In the genomic region with DNA sequence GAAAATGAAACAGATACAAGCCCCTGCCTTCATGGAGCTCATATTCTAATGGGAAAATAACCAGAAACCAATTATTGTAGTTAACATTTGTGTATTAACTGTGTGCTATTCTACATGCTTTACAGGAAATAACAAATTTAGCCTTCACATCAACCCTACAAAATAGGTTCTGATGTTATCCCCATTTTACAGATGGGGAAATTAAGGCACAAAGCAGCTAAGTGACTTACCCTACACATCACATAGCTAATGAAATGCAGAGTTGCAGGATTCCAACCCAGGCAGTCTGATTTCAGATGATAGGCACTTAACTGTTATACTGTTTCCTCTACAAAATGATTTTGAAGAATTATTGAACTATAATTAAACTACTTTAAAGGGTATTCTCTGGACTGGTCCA, we compare ENCODE assay signal across 28 cellular contexts.
"Had no signal": no experiment of that assay in that cellular context is flagged by ENCODE, and none has a peak within 500 bp of the region (broad histone marks: within the 10 kb centered on the region; RNA-seq: fewer than 3 reads in every experiment).

No MANE protein-coding gene starts in this region.

- DNase-seq: stimulated activated CD4-positive, alpha-beta T cell treated with anti-CD3 and anti-CD28 coated beads, Interleukin-2, amount 100 ng/mL, for 48 hours; stimulated activated CD4-positive, alpha-beta T cell treated with anti-CD3 and anti-CD28 coated beads, Interleukin-4, amount 100 ng/mL, for 1 hour; stimulated activated CD4-positive, alpha-beta T cell treated with anti-CD3 and anti-CD28 coated beads, Interleukin-4, amount 100 ng/mL, for 24 hours; stimulated activated CD4-positive, alpha-beta T cell treated with anti-CD3 and anti-CD28 coated beads, Interleukin-4, amount 100 ng/mL, for 4 hours; stimulated activated CD8-positive, alpha-beta memory T cell treated with anti-CD3 and anti-CD28 coated beads, Interleukin-4, amount 100 ng/mL, for 48 hours; stimulated activated naive B cell treated with anti-CD40 and anti-IgM and Interleukin-4, amounts not matched to agents 10 μg/mL and 1 μg/mL and 100 μg/mL, for 72 hours; stimulated activated naive CD4-positive, alpha-beta T cell; stimulated activated naive CD4-positive, alpha-beta T cell treated with Interleukin-2 at 50 U/mL for 16 hours; stimulated activated naive CD8-positive, alpha-beta T cell treated with anti-CD3 and anti-CD28 coated beads, Interleukin-15, amount 100 ng/mL, for 72 hours; stimulated activated naive CD8-positive, alpha-beta T cell treated with anti-CD3 and anti-CD28 coated beads, Interleukin-15, Interleukin-2, amounts not matched to agents 100 U/mL and 50 U/mL, for 24 hours; stomach; substantia nigra; testis; tibial artery; transverse colon; trophoblast cell; upper lobe of left lung; upper lobe of right lung; uterus had no signal

- H3K27me3 ChIP-seq: stomach, suprapubic skin, testis, tibial artery, tibial nerve, transverse colon, upper lobe of left lung, upper lobe of right lung, uterus, vagina had no signal

- H3K4me1 Mint-ChIP-seq: stimulated activated effector memory CD8-positive, alpha-beta T cell treated with anti-CD3 and anti-CD28 coated beads, Interleukin-12 subunit alpha, Interleukin-12 subunit beta, amount 100 ng/mL, for 72 hours; stimulated activated memory B cell treated with anti-CD40 and anti-IgM and Interleukin-4, amounts not matched to agents 10 μg/mL and 1 μg/mL and 100 μg/mL, for 72 hours; stimulated activated naive CD8-positive, alpha-beta T cell treated with anti-CD3 and anti-CD28 coated beads, Interleukin-15, amount 100 ng/mL, for 72 hours had no signal

- H3K9me3 ChIP-seq: stomach, suprapubic skin, testis, thoracic aorta, tibial artery, tibial nerve, transverse colon, upper lobe of left lung, upper lobe of right lung, uterus, vagina had no signal

- H3K4me1 ChIP-seq: suprapubic skin, testis, tibial artery, tibial nerve, transverse colon, upper lobe of left lung, upper lobe of right lung, uterus, vagina had no signal

- FAIRE-seq: urothelium cell line had no signal

- H3K27ac Mint-ChIP-seq: stimulated activated memory B cell treated with anti-CD40 and anti-IgM and Interleukin-4, amounts not matched to agents 10 μg/mL and 1 μg/mL and 100 μg/mL, for 72 hours; stimulated activated naive B cell treated with anti-CD40 and anti-IgM and Interleukin-4, amounts not matched to agents 10 μg/mL and 1 μg/mL and 100 μg/mL, for 72 hours; stimulated activated naive CD8-positive, alpha-beta T cell treated with anti-CD3 and anti-CD28 coated beads, Interleukin-15, amount 100 ng/mL, for 72 hours; stimulated activated naive CD8-positive, alpha-beta T cell treated with anti-CD3 and anti-CD28 coated beads, Interleukin-15, Interleukin-2, amounts not matched to agents 100 ng/mL and 50 ng/mL, for 24 hours; type B pancreatic cell had no signal

- H3K9me3 Mint-ChIP-seq: stimulated activated effector memory CD8-positive, alpha-beta T cell treated with anti-CD3 and anti-CD28 coated beads, Interleukin-12 subunit alpha, Interleukin-12 subunit beta, amount 100 ng/mL, for 72 hours; stimulated activated memory B cell treated with anti-CD40 and anti-IgM and Interleukin-4, amounts not matched to agents 10 μg/mL and 1 μg/mL and 100 μg/mL, for 72 hours; stimulated activated naive B cell treated with anti-CD40 and anti-IgM and Interleukin-4, amounts not matched to agents 10 μg/mL and 1 μg/mL and 100 μg/mL, for 72 hours; stimulated activated naive CD8-positive, alpha-beta T cell treated with anti-CD3 and anti-CD28 coated beads, Interleukin-15, amount 100 ng/mL, for 72 hours; stimulated activated naive CD8-positive, alpha-beta T cell treated with anti-CD3 and anti-CD28 coated beads, Interleukin-15, Interleukin-2, amounts not matched to agents 100 ng/mL and 50 ng/mL, for 24 hours; type B pancreatic cell had no signal

- ATAC-seq: stimulated activated effector memory CD8-positive, alpha-beta T cell treated with anti-CD3 and anti-CD28 coated beads, Interleukin-12 subunit alpha, Interleukin-12 subunit beta, amount 100 ng/mL, for 72 hours; stimulated activated memory B cell treated with anti-CD40 and anti-IgM and Interleukin-4, amounts not matched to agents 10 μg/mL and 1 μg/mL and 100 μg/mL, for 72 hours; stimulated activated naive B cell treated with anti-CD40 and anti-IgM and Interleukin-4, amounts not matched to agents 10 μg/mL and 1 μg/mL and 100 μg/mL, for 72 hours; stimulated activated naive CD8-positive, alpha-beta T cell treated with anti-CD3 and anti-CD28 coated beads, Interleukin-15, amount 100 ng/mL, for 72 hours; stimulated activated naive CD8-positive, alpha-beta T cell treated with anti-CD3 and anti-CD28 coated beads, Interleukin-15, Interleukin-2, amounts not matched to agents 100 U/mL and 50 U/mL, for 24 hours; upper lobe of right lung had no signal

- H3K4me3 ChIP-seq: stomach, suprapubic skin, testis, thoracic aorta, tibial artery, tibial nerve, transverse colon, upper lobe of left lung, upper lobe of right lung, uterus, vagina had no signal

- H3K27ac ChIP-seq: stomach, suprapubic skin, testis, thoracic aorta, tibial artery, tibial nerve, transverse colon, upper lobe of left lung, upper lobe of right lung, uterus, vagina had no signal

- H3K4me3 Mint-ChIP-seq: stimulated activated effector memory CD8-positive, alpha-beta T cell treated with anti-CD3 and anti-CD28 coated beads, Interleukin-12 subunit alpha, Interleukin-12 subunit beta, amount 100 ng/mL, for 72 hours; stimulated activated memory B cell treated with anti-CD40 and anti-IgM and Interleukin-4, amounts not matched to agents 10 μg/mL and 1 μg/mL and 100 μg/mL, for 72 hours; stimulated activated naive B cell treated with anti-CD40 and anti-IgM and Interleukin-4, amounts not matched to agents 10 μg/mL and 1 μg/mL and 100 μg/mL, for 72 hours; stimulated activated naive CD8-positive, alpha-beta T cell treated with anti-CD3 and anti-CD28 coated beads, Interleukin-15, amount 100 ng/mL, for 72 hours; stimulated activated naive CD8-positive, alpha-beta T cell treated with anti-CD3 and anti-CD28 coated beads, Interleukin-15, Interleukin-2, amounts not matched to agents 100 ng/mL and 50 ng/mL, for 24 hours; type B pancreatic cell had no signal

- H3K27me3 Mint-ChIP-seq: stimulated activated memory B cell treated with anti-CD40 and anti-IgM and Interleukin-4, amounts not matched to agents 10 μg/mL and 1 μg/mL and 100 μg/mL, for 72 hours; stimulated activated naive B cell treated with anti-CD40 and anti-IgM and Interleukin-4, amounts not matched to agents 10 μg/mL and 1 μg/mL and 100 μg/mL, for 72 hours; stimulated activated naive CD8-positive, alpha-beta T cell treated with anti-CD3 and anti-CD28 coated beads, Interleukin-15, amount 100 ng/mL, for 72 hours; stimulated activated naive CD8-positive, alpha-beta T cell treated with anti-CD3 and anti-CD28 coated beads, Interleukin-15, Interleukin-2, amounts not matched to agents 100 ng/mL and 50 ng/mL, for 24 hours; type B pancreatic cell had no signal

- H3K36me3 ChIP-seq: uterus had no signal
